Comparison of ENCODE assay signal across 2 cellular contexts in the genomic region with DNA sequence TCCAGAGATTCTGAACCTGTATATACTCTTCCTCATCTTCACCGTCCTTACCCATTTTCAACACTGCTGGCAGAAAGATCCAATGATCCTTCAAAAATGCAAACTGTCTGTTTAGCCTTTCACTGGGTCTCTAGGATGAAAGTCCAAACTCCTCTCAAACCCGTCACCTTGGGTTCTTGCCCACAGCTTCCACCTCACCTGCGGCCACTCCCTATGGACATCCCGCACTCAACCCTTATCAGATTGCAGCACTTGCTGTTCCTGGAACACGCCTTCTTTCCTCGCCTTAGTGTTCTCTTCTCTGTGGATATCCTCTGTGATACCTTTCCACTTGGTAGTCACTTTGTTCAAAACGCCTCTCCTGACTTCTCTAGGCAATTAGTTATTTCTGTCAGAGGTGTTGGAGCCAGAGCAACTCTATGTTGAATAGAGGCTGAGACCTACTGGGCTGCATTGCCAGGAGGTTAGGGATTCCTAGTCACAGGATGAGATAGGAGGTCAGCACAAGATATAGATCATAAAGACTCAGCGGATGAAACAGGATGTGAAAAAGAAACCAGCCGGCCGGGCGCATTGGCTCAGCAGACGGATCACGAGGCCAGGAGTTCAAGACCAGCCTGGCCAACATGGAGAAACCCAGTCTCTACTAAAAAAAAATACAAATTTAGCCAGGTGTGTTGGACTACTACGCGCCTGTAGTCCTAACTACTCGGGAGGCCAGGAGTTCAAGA.
TF ChIP-seq lines count a peak whose summit lies in the region.

No MANE protein-coding gene starts in this region.

TF ChIP-seq in GM23338, 12 proteins besides CTCF, POLR2A, EP300 and RAD21:
- TF ChIP-seq JUNB (IDR thresholded peaks at IDR 0.05; ENCODE audit: unreplicated experiment) = no peak

TF ChIP-seq in K562, 482 proteins besides CTCF, POLR2A, EP300 and RAD21:
- TF ChIP-seq HMG20B (CRISPR knock-in tag; IDR thresholded peaks at IDR 0.05) = no peak
- no peak for TF ChIP-seq HNRNPK (IDR thresholded peaks at IDR 0.05; ENCODE audit: low read depth, low read length, poor library complexity, severe bottlenecking)
- TF ChIP-seq XRCC3 (IDR thresholded peaks at IDR 0.05) = no peak
- peak; percentile 60; the same call in 1 of the 2 replicates for TF ChIP-seq CTBP1 (IDR thresholded peaks at IDR 0.05; ENCODE audit: borderline replicate concordance)
- peak; percentile 47 for TF ChIP-seq PKNOX1 (IDR thresholded peaks at IDR 0.05)
- no peak for TF ChIP-seq ZBTB7A (IDR thresholded peaks at IDR 0.05; ENCODE audit: borderline replicate concordance, control insufficient read depth, low read depth, low read length)
- TF ChIP-seq SMARCA4 (IDR thresholded peaks at IDR 0.05) = peak; percentile 22; the same call in 1 of the 2 replicates
- TF ChIP-seq BCOR (IDR thresholded peaks at IDR 0.05) = peak; percentile 46; the same call in 1 of the 2 replicates
- TF ChIP-seq EWSR1 (IDR thresholded peaks at IDR 0.05; ENCODE audit: borderline replicate concordance, low read depth, partially characterized antibody) = no peak
- TF ChIP-seq MEF2D (tag; conservative IDR thresholded peaks at IDR 0.05; ENCODE audit: low read depth) = no peak
- no peak for TF ChIP-seq ZNF197 (CRISPR knock-in tag; IDR thresholded peaks at IDR 0.05; ENCODE audit: low read depth)
- TF ChIP-seq ZNF407 (IDR thresholded peaks at IDR 0.05; ENCODE audit: low read depth) = no peak
- no peak for TF ChIP-seq RBM34 (IDR thresholded peaks at IDR 0.05; ENCODE audit: borderline replicate concordance, insufficient read depth, low read length)
- TF ChIP-seq MAX (CRISPR knock-in tag; IDR thresholded peaks at IDR 0.05) = 0 out of 2 replicates have a peak, but pooled peaks have one; percentile 13
- no peak for TF ChIP-seq SMAD3 (CRISPR knock-in tag; conservative IDR thresholded peaks at IDR 0.05)
- TF ChIP-seq DPF2 (IDR thresholded peaks at IDR 0.05) = 0 out of 2 replicates have a peak, but pooled peaks have one; percentile 42
- TF ChIP-seq, protein P1, sequence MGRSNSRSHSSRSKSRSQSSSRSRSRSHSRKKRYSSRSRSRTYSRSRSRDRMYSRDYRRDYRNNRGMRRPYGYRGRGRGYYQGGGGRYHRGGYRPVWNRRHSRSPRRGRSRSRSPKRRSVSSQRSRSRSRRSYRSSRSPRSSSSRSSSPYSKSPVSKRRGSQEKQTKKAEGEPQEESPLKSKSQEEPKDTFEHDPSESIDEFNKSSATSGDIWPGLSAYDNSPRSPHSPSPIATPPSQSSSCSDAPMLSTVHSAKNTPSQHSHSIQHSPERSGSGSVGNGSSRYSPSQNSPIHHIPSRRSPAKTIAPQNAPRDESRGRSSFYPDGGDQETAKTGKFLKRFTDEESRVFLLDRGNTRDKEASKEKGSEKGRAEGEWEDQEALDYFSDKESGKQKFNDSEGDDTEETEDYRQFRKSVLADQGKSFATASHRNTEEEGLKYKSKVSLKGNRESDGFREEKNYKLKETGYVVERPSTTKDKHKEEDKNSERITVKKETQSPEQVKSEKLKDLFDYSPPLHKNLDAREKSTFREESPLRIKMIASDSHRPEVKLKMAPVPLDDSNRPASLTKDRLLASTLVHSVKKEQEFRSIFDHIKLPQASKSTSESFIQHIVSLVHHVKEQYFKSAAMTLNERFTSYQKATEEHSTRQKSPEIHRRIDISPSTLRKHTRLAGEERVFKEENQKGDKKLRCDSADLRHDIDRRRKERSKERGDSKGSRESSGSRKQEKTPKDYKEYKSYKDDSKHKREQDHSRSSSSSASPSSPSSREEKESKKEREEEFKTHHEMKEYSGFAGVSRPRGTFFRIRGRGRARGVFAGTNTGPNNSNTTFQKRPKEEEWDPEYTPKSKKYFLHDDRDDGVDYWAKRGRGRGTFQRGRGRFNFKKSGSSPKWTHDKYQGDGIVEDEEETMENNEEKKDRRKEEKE (IDR thresholded peaks at IDR 0.05; ENCODE audit: borderline replicate concordance in 1 of 2, control insufficient read depth in 1 of 2, low read depth in 2 of 2, low read length in 1 of 2) = no peak
- no peak for TF ChIP-seq TEAD4 (IDR thresholded peaks at IDR 0.05; ENCODE audit: low read length)
- TF ChIP-seq TEAD4 (CRISPR knock-in tag; IDR thresholded peaks at IDR 0.05; ENCODE audit: borderline replicate concordance) = no peak
- TF ChIP-seq ZEB2 (IDR thresholded peaks at IDR 0.05) = peak; percentile 72; the same call in 1 of the 2 replicates
- no peak for TF ChIP-seq ZNF780A (CRISPR knock-in tag; IDR thresholded peaks at IDR 0.05)
- peak; percentile 92 for TF ChIP-seq ADNP (tag; IDR thresholded peaks at IDR 0.05)
- TF ChIP-seq RFX5 (IDR thresholded peaks at IDR 0.05; ENCODE audit: low read depth, low read length) = no peak
- TF ChIP-seq E2F6 (IDR thresholded peaks at IDR 0.05; ENCODE audit: borderline replicate concordance in 1 of 2, extremely low read depth in 1 of 2, insufficient read depth in 1 of 2, insufficient read length in 1 of 2, low read depth in 1 of 2, low read length in 1 of 2, poor library complexity in 1 of 2, severe bottlenecking in 1 of 2) = no peak
- 0 out of 2 replicates have a peak, but pooled peaks have one; percentile 28 for TF ChIP-seq LCOR (CRISPR knock-in tag; IDR thresholded peaks at IDR 0.05)
- TF ChIP-seq MEIS2 (IDR thresholded peaks at IDR 0.05; ENCODE audit: partially characterized antibody) = peak; percentile 39
- TF ChIP-seq SOX6 (IDR thresholded peaks at IDR 0.05) = 0 out of 2 replicates have a peak, but pooled peaks have one; percentile 17
- 0 out of 2 replicates have a peak, but pooled peaks have one; percentile 19 for TF ChIP-seq ETV1 (tag; conservative IDR thresholded peaks at IDR 0.05; ENCODE audit: low read depth)
- TF ChIP-seq SMARCE1 (IDR thresholded peaks at IDR 0.05) = peak; percentile 45; the same call in 1 of the 2 replicates
- TF ChIP-seq PURB (CRISPR knock-in tag; IDR thresholded peaks at IDR 0.05; ENCODE audit: low read depth) = no peak
- TF ChIP-seq NCOA2 (IDR thresholded peaks at IDR 0.05; ENCODE audit: partially characterized antibody in 2 of 2) = no peak
